ENCODE assay signal across 15 cellular contexts in genomic region chrX:45134775-45135174, GRCh38.
DNase-seq lines count a peak whose midpoint lies in the region; ATAC-seq, FAIRE-seq and TF ChIP-seq lines count a peak whose summit lies in the region.
"Had no signal": no experiment of that assay in that cellular context is flagged by ENCODE, and none has a peak within 500 bp of the region (broad histone marks: within the 10 kb centered on the region; RNA-seq: fewer than 3 reads in every experiment).

No MANE protein-coding gene starts in this region.

- TF ChIP-seq EP300 in HepG2 (IDR thresholded peaks at IDR 0.05; ENCODE audit: low read depth in 2 of 2, low read length in 2 of 2) (no peak), HepG2 (CRISPR knock-in tag; IDR thresholded peaks at IDR 0.05; ENCODE audit: borderline replicate concordance) (no peak)

- CTCF ChIA-PET in HepG2 (lab: Yijun Ruan, JAX; ENCODE audit: low intra/inter-chr PET ratio, low total read pairs): no interaction called here

- peak overlapping the region; percentile 41 to 57 (median 55); a peak in 5 of 6 replicates for H3K4me3 ChIP-seq in HepG2 (replicated peaks in 1 of 3; ENCODE audit: insufficient read depth in 1 of 3, low read depth in 2 of 3, low read length in 3 of 3)
- H3K4me3 ChIP-seq in right lobe of liver: no peak overlapping the region
- H3K4me3 ChIP-seq in heart left ventricle: no peak overlapping the region
- H3K4me3 ChIP-seq in uterus: no peak overlapping the region
- H3K4me3 ChIP-seq: Peyer's patch had no signal

- 4% methylated on average over 3 of the region's 3 CpGs for WGBS in HepG2 (ENCODE audit: low lambda C conversion rate)
- 77% methylated on average over 3 of the region's 3 CpGs for WGBS in right lobe of liver (ENCODE audit: insufficient coverage, low coverage, low lambda C conversion rate, missing lambda C conversion rate)
- 37 to 57% (median 49%) methylated on average over 3 of the region's 3 CpGs for WGBS in heart left ventricle, 4 donors

- H3K27me3 ChIP-seq in HepG2 (ENCODE audit: control insufficient read depth in 1 of 2, insufficient read depth in 2 of 2, low read length in 2 of 2): no peaks in the 10 kb centered on the region
- H3K27me3 ChIP-seq in right lobe of liver: no peaks in the 10 kb centered on the region
- H3K27me3 ChIP-seq in heart left ventricle: no peaks in the 10 kb centered on the region
- no peaks in the 10 kb centered on the region for H3K27me3 ChIP-seq in uterus
- H3K27me3 ChIP-seq: Peyer's patch had no signal

- peak overlapping the region; percentile 69 for H3K9ac ChIP-seq in HepG2 (ENCODE audit: insufficient read depth, low read depth, low read length)

- H4K20me1 ChIP-seq in HepG2 (ENCODE audit: insufficient read depth, low read length): no peaks in the 10 kb centered on the region

- intact Hi-C loops in HepG2 (cut with micrococcal nuclease; ENCODE audit: unreplicated experiment) (no loop called here), right lobe of liver (cut with DNase I) (no loop called here), heart left ventricle (cut with DNase I) (no loop called here), uterus (cut with DNase I; ENCODE audit: low total_unique reads) (no loop called here)

- H3K36me3 ChIP-seq in HepG2 (replicated peaks in 1 of 2; ENCODE audit: control insufficient read depth in 1 of 2, insufficient read depth in 2 of 2, low read length in 2 of 2) (no peaks in the 10 kb centered on the region), right lobe of liver (no peaks in the 10 kb centered on the region), heart left ventricle (no peaks in the 10 kb centered on the region), uterus (no peaks in the 10 kb centered on the region)
- H3K36me3 ChIP-seq: Peyer's patch had no signal

- ATAC-seq in HepG2 (peak; percentile 64), right lobe of liver (no peak), heart left ventricle (peak; percentile 50 to 86 (median 72))

- H3K9me3 ChIP-seq in HepG2 (ENCODE audit: low read length) (no peaks in the 10 kb centered on the region), right lobe of liver (no peaks in the 10 kb centered on the region), heart left ventricle (peaks cover 0 to 4% (median 0%) of the 10 kb centered on the region in 12 donors), uterus (no peaks in the 10 kb centered on the region)
- H3K9me3 ChIP-seq: Peyer's patch had no signal

- no peak for FAIRE-seq in HepG2 (lab: Jason Lieb, UNC)
- FAIRE-seq: H54 had no signal

- peak overlapping the region; percentile 84 for H3K4me2 ChIP-seq in HepG2 (ENCODE audit: low read depth, low read length)

- peak overlapping the region; percentile 68 for H3K27ac ChIP-seq in HepG2 (ENCODE audit: extremely low read length, insufficient read depth, low read length)
- no peak overlapping the region for H3K27ac ChIP-seq in right lobe of liver
- H3K27ac ChIP-seq in heart left ventricle: peak overlapping the region in 11 of 12 donors; percentile 13 to 68 (median 44)
- H3K27ac ChIP-seq in uterus: peak overlapping the region; percentile 22 to 30
- H3K27ac ChIP-seq: Peyer's patch had no signal

- DNase-seq in HepG2 (ENCODE audit: low spot score) (peak; percentile 8), right lobe of liver (no peak), heart left ventricle (no peak), midbrain (lab: John Stamatoyannopoulos, UW) (peak; percentile 65), uterus (no peak), OCI-M1 (lab: John Stamatoyannopoulos, UW) (no peak), HuH-7.5 (ENCODE audit: low spot score) (no peak)
- no peak for DNase-seq in activated naive CD4-positive, alpha-beta T cell treated with anti-CD3 and anti-CD28 coated beads, Interleukin-2, amount 50 U/mL, for 16 hours
- DNase-seq: AML-193, DMS53, NCI-H1417 treated with DMSO at 0.1 percent for 48 hours, NCI-H2029, NCI-H510A treated with DMSO at 0.1 percent for 48 hours, Peyer's patch had no signal

- TF ChIP-seq CTCF in HepG2 (CRISPR knock-in tag; IDR thresholded peaks at IDR 0.05) (no peak), right lobe of liver (IDR thresholded peaks at IDR 0.05) (no peak), heart left ventricle (IDR thresholded peaks at IDR 0.05) (no peak), uterus (IDR thresholded peaks at IDR 0.05) (no peak)

- in situ Hi-C loops in HepG2 (cut with HindIII; ENCODE audit: extremely low pct_ligation_motif_present, low pct_unique_long_range_greater_than_20kb): no loop called here

- BruUV-seq in HepG2 (replicated peaks; lab: Mats Ljungman, UMichigan): TSS peak; percentile 86

- no peaks in the 10 kb centered on the region for H3K79me2 ChIP-seq in HepG2 (ENCODE audit: insufficient read depth, low read length)

- no peak for TF ChIP-seq POLR2A in HepG2 (IDR thresholded peaks at IDR 0.05; ENCODE audit: insufficient read depth in 1 of 2, low read depth in 2 of 2, low read length in 2 of 2)
- no peak for TF ChIP-seq POLR2A in right lobe of liver (IDR thresholded peaks at IDR 0.05)
- TF ChIP-seq POLR2A in heart left ventricle (IDR thresholded peaks at IDR 0.05): no peak
- TF ChIP-seq POLR2A in uterus (IDR thresholded peaks at IDR 0.05): no peak

- peaks cover 16% of the 10 kb centered on the region for H3K4me1 ChIP-seq in HepG2 (ENCODE audit: insufficient read depth, low read length)
- no peaks in the 10 kb centered on the region for H3K4me1 ChIP-seq in right lobe of liver
- H3K4me1 ChIP-seq in heart left ventricle: no peaks in the 10 kb centered on the region
- no peaks in the 10 kb centered on the region for H3K4me1 ChIP-seq in uterus
- H3K4me1 ChIP-seq: Peyer's patch had no signal

- peak overlapping the region; percentile 88 for H2AFZ ChIP-seq in HepG2 (ENCODE audit: low read length)

- TF ChIP-seq RAD21 in HepG2 (CRISPR knock-in tag; IDR thresholded peaks at IDR 0.05): no peak

- POLR2A ChIA-PET in HepG2 (lab: Yijun Ruan, JAX): no interaction called here

TF ChIP-seq in HepG2, 621 proteins besides CTCF, POLR2A, EP300 and RAD21:
- TF ChIP-seq TFE3 (CRISPR knock-in tag; IDR thresholded peaks at IDR 0.05) (no peak), RBFOX2 (IDR thresholded peaks at IDR 0.05; ENCODE audit: low read depth, low read length) (0 out of 2 replicates have a peak, but pooled peaks have one; percentile 22)

Comparison
In these comparisons a context has a peak if more than half of its experiments do, and no peak if none do; other contexts are left out.
1. ATAC-seq: peak in HepG2 (single experiment) and heart left ventricle (4 of 4); none in right lobe of liver (0 of 4).
2. DNase-seq: peak in HepG2 (single experiment) and midbrain (single experiment); none in right lobe of liver (0 of 3), heart left ventricle (0 of 5), uterus (0 of 2), OCI-M1 (single experiment), HuH-7.5 (single experiment) and activated naive CD4-positive, alpha-beta T cell treated with anti-CD3 and anti-CD28 coated beads, Interleukin-2, amount 50 U/mL, for 16 hours (single experiment).
3. H3K27ac ChIP-seq: peak in HepG2 (single experiment), heart left ventricle (11 of 12) and uterus (2 of 2); none in right lobe of liver (0 of 3).
4. H3K4me3 ChIP-seq: peak in HepG2 (3 of 3); none in right lobe of liver (0 of 3), heart left ventricle (0 of 12) and uterus (0 of 2).